8 cellular contexts compared by ENCODE assay signal in genomic region chr11:28566643-28567042, GRCh38.
DNase-seq lines count a peak whose midpoint lies in the region; ATAC-seq and TF ChIP-seq lines count a peak whose summit lies in the region.

No MANE protein-coding gene starts in this region.

- H3K9me3 ChIP-seq in esophagus muscularis mucosa: no peaks in the 10 kb centered on the region

- no peak for TF ChIP-seq EP300 in esophagus muscularis mucosa (IDR thresholded peaks at IDR 0.05)

- peak; percentile 1 for DNase-seq in CMK (ENCODE audit: low read depth)
- no peak for DNase-seq in esophagus muscularis mucosa (ENCODE audit: extremely low spot score)
- peak; percentile 29 for DNase-seq in middle frontal gyrus (ENCODE audit: extremely low spot score, low spot score)
- no peak for DNase-seq in activated CD8-positive, alpha-beta memory T cell treated with anti-CD3 and anti-CD28 coated beads for 24 hours
- DNase-seq in NCI-H2171 (lab: John Stamatoyannopoulos, UW): no peak
- no peak for DNase-seq in KG1 (lab: John Stamatoyannopoulos, UW)

- no peak for TF ChIP-seq CTCF in esophagus muscularis mucosa (IDR thresholded peaks at IDR 0.05)

- no peak for ATAC-seq in GM19351 (IDR thresholded peaks at IDR 0.05; ENCODE audit: unreplicated experiment)

- H3K4me3 ChIP-seq in esophagus muscularis mucosa: peak overlapping the region; percentile 13 to 44 (median 34)

- no peaks in the 10 kb centered on the region for H3K27me3 ChIP-seq in esophagus muscularis mucosa

- peaks cover 4 to 16% (median 12%) of the 10 kb centered on the region in 4 donors for H3K4me1 ChIP-seq in esophagus muscularis mucosa

- peak overlapping the region; percentile 63 to 76 (median 74) for H3K27ac ChIP-seq in esophagus muscularis mucosa (replicated peaks in 1 of 4)

- no peak for TF ChIP-seq POLR2A in esophagus muscularis mucosa (IDR thresholded peaks at IDR 0.05; ENCODE audit: low read depth)

- H3K36me3 ChIP-seq in esophagus muscularis mucosa: no peaks in the 10 kb centered on the region

- WGBS in esophagus muscularis mucosa: 1% methylated on average over 13 of the region's 13 CpGs

- intact Hi-C loops in esophagus muscularis mucosa (cut with DNase I): no loop called here

TF ChIP-seq in PFSK-1, 5 proteins besides CTCF, POLR2A, EP300 and RAD21:
- peak; percentile 37; the same call in 1 of the 2 replicates for TF ChIP-seq TAF1 (IDR thresholded peaks at IDR 0.05; ENCODE audit: borderline replicate concordance, insufficient read depth, low read length)
- 0 out of 2 replicates have a peak, but pooled peaks have one; percentile 21 for TF ChIP-seq SIN3A (IDR thresholded peaks at IDR 0.05; ENCODE audit: borderline replicate concordance, insufficient read depth, low read length)
- 0 out of 4 replicates have a peak, but pooled peaks of 1 of the 2 experiments have one; percentile 40 for TF ChIP-seq REST (IDR thresholded peaks at IDR 0.05; ENCODE audit: insufficient read depth in 1 of 2, low read depth in 2 of 2, low read length in 2 of 2)
- peak; percentile 40; the same call in 1 of the 2 replicates for TF ChIP-seq POLR2AphosphoS5 (IDR thresholded peaks at IDR 0.05; ENCODE audit: low read depth, low read length)
- TF ChIP-seq FOXP2 (optimal IDR thresholded peaks at IDR 0.05; ENCODE audit: borderline replicate concordance, extremely low read depth, extremely low read length, insufficient read depth): peak; percentile 50

Comparison
In these comparisons a context has a peak if more than half of its experiments do, and no peak if none do; other contexts are left out.
1. DNase-seq: peak in CMK (single experiment) and middle frontal gyrus (single experiment); none in esophagus muscularis mucosa (single experiment), activated CD8-positive, alpha-beta memory T cell treated with anti-CD3 and anti-CD28 coated beads for 24 hours (single experiment), NCI-H2171 (single experiment) and KG1 (single experiment).